Comparison of ENCODE assay signal across 2 cellular contexts in the genomic region with DNA sequence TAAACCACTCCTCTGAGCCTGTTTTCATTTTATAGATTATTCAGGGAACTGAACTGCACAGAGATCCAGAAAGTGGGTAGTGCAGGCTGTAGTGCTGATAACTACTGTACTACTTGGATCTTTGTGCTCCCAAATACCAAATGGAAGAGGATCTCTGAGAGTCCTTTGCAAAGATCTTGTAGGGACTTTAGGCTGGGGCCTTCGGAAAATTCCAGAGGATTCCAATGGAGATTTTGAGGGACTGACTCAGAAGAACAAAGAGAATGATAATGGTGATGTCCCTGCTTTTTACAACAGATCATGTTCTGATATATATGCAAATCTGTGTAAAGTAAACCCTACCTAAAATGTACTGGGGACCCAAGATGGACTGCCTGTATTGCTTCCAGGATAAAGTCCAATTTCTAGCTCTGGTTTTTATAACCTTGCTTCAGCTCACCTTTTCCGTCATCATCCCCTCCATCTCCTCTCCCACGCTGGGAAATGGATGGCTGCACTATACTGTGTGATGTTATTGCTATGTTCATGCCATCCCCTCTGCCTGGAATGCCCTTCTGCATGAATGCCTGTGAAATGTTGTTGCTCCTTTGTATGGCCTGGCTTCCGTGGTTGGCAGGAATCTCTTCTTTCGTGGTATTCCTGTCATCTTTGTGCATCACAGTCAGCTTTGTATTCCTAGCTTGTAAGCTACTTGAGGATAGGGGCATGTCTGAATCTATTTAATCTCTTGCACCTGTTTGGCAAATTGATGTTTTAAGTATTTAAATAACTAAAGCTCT.
TF ChIP-seq lines count a peak whose summit lies in the region.

No MANE protein-coding gene starts in this region.

TF ChIP-seq in PFSK-1, 5 proteins besides CTCF, POLR2A, EP300 and RAD21:
- TF ChIP-seq POLR2AphosphoS5 (IDR thresholded peaks at IDR 0.05; ENCODE audit: low read depth, low read length), result peak; percentile 38; the same call in 1 of the 2 replicates
- TF ChIP-seq REST (IDR thresholded peaks at IDR 0.05; ENCODE audit: insufficient read depth in 1 of 2, low read depth in 2 of 2, low read length in 2 of 2), result no peak

TF ChIP-seq in H1, 55 proteins besides CTCF, POLR2A, EP300 and RAD21:
- TF ChIP-seq TBP (IDR thresholded peaks at IDR 0.05; ENCODE audit: low read depth, low read length) (no peak), RBBP5 (IDR thresholded peaks at IDR 0.05; ENCODE audit: borderline replicate concordance, low read depth, low read length) (0 out of 2 replicates have a peak, but pooled peaks have one; percentile 47)
TF ChIP-seq in H1: peak in this region for 1.
